Comparison of ENCODE assay signal across 8 cellular contexts in the genomic region with DNA sequence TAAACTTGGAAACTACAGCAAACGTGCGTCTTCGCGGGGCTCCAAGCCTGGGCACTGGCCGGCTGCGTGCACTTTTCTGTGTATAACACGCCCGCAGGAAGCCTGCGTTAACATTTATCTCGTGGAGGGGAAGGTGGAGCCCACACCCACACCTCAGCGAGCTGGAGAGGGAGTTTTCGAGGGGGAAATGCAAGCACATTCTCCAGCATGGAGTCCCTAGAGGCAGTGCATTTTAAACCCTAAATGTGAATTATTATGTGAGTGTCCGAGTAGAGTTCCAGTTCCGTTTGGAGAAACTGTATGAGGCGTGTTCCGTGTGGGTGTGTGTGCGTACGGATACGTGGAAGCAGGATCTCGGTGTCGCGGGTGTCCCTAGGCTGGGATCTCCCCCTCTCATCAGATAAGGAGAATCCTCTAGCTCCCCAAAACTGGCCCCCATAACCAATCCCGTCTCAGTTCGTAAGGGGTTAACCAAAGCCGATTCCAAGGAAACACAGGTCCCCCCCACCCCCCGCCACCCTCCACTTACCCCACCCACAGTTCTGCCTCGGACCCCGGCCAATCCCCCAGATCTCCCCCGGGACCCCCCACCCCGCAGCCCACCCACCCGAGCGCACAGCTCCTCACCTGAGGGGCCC. TPM values are rescaled to one million over a fixed set of nuclear protein-coding genes. Genes with fewer than 3 reads are reported as not detected.
DNase-seq lines count a peak whose midpoint lies in the region; ATAC-seq and TF ChIP-seq lines count a peak whose summit lies in the region.

No MANE protein-coding gene starts in this region.

- H3K4me3 ChIP-seq in MG63 = peak overlapping the region; percentile 74
- peak overlapping the region; percentile 70 to 74 for H3K4me3 ChIP-seq in esophagus (ENCODE audit: low read depth in 1 of 2, low read length in 2 of 2)
- peak overlapping the region; percentile 77 for H3K4me3 ChIP-seq in naive thymus-derived CD4-positive, alpha-beta T cell (ENCODE audit: low read length)
- peak overlapping the region; percentile 77 for H3K4me3 ChIP-seq in upper lobe of right lung

- ATAC-seq in activated CD8-positive, alpha-beta T cell treated with anti-CD3 and anti-CD28 coated beads for 36 hours = no peak
- ATAC-seq in naive thymus-derived CD4-positive, alpha-beta T cell = peak; percentile 26
- ATAC-seq in upper lobe of right lung (no peak), GM21737 (IDR thresholded peaks at IDR 0.05; ENCODE audit: unreplicated experiment) (no peak)

- H3K4me3 Mint-ChIP-seq in activated CD8-positive, alpha-beta T cell treated with anti-CD3 and anti-CD28 coated beads for 36 hours = peak overlapping the region; percentile 94
- peak overlapping the region; percentile 91 to 99 (median 95) for H3K4me3 Mint-ChIP-seq in naive thymus-derived CD4-positive, alpha-beta T cell

- H3K36me3 ChIP-seq in ES-I3 (ENCODE audit: insufficient read depth, low read length) (no peaks in the 10 kb centered on the region), MG63 (peaks cover 19% of the 10 kb centered on the region), esophagus (ENCODE audit: control insufficient read depth in 2 of 2, insufficient read depth in 2 of 2, low read length in 1 of 2) (no peaks in the 10 kb centered on the region), upper lobe of right lung (no peaks in the 10 kb centered on the region)
- peaks cover 0 to 21% (median 0%) of the 10 kb centered on the region in 3 experiments for H3K36me3 ChIP-seq in naive thymus-derived CD4-positive, alpha-beta T cell (ENCODE audit: control insufficient read depth in 2 of 3, insufficient read depth in 3 of 3, low read length in 3 of 3)

- H3K27ac Mint-ChIP-seq in activated CD8-positive, alpha-beta T cell treated with anti-CD3 and anti-CD28 coated beads for 36 hours = peak overlapping the region; percentile 90
- peak overlapping the region; percentile 84 to 96 (median 88) for H3K27ac Mint-ChIP-seq in naive thymus-derived CD4-positive, alpha-beta T cell

- H3K4me1 ChIP-seq in ES-I3 (ENCODE audit: insufficient read depth, low read length) (peaks cover 2% of the 10 kb centered on the region), esophagus (ENCODE audit: control insufficient read depth in 2 of 2, insufficient read depth in 2 of 2, low read length in 1 of 2) (no peaks in the 10 kb centered on the region), upper lobe of right lung (peaks cover 17% of the 10 kb centered on the region)
- H3K4me1 ChIP-seq in naive thymus-derived CD4-positive, alpha-beta T cell (ENCODE audit: control insufficient read depth in 2 of 2, insufficient read depth in 2 of 2, low read length in 2 of 2) = peaks cover 11 to 18% of the 10 kb centered on the region in 2 donors

- CTCF ChIA-PET in activated CD8-positive, alpha-beta T cell treated with anti-CD3 and anti-CD28 coated beads for 36 hours (lab: Charles Lee) = interaction anchor here (1.4 to 6.3 kb wide), 3 partner anchors 202 to 220 kb away, joined by 3 to 65 read pairs (median 3); no protein-coding TSS in a partner anchor
- CTCF ChIA-PET in naive thymus-derived CD4-positive, alpha-beta T cell (lab: Charles Lee) = interaction anchor here (1.1 kb wide), 1 partner anchor 397 kb away, joined by 3 read pairs; the partner anchor contains the start of gene VPS50

- H3K27me3 ChIP-seq in MG63 (no peaks in the 10 kb centered on the region), esophagus (ENCODE audit: control insufficient read depth in 1 of 2, insufficient read depth in 2 of 2, low read length in 2 of 2) (no peaks in the 10 kb centered on the region), upper lobe of right lung (no peaks in the 10 kb centered on the region)
- no peaks in the 10 kb centered on the region for H3K27me3 ChIP-seq in naive thymus-derived CD4-positive, alpha-beta T cell (ENCODE audit: control insufficient read depth in 2 of 2, insufficient read depth in 2 of 2, low read length in 2 of 2)

- peak; percentile 21 for DNase-seq in MG63
- DNase-seq in activated CD8-positive, alpha-beta T cell treated with anti-CD3 and anti-CD28 coated beads for 36 hours = peak; percentile 62
- DNase-seq in naive thymus-derived CD4-positive, alpha-beta T cell = peak; percentile 10 to 56 (median 42)
- peak; percentile 67 for DNase-seq in upper lobe of right lung
- no peak for DNase-seq in putamen (ENCODE audit: low spot score)

- no peaks in the 10 kb centered on the region for H3K9me3 Mint-ChIP-seq in activated CD8-positive, alpha-beta T cell treated with anti-CD3 and anti-CD28 coated beads for 36 hours
- H3K9me3 Mint-ChIP-seq in naive thymus-derived CD4-positive, alpha-beta T cell = peaks cover 0 to 5% (median 0%) of the 10 kb centered on the region in 11 donors

- peak overlapping the region; percentile 70; the same call in 1 of the 2 replicates for H3K9ac ChIP-seq in ES-I3 (ENCODE audit: low read depth, low read length)

- H3K27ac ChIP-seq in esophagus (ENCODE audit: low read depth in 2 of 2, low read length in 1 of 2) = peak overlapping the region; percentile 72 to 95
- H3K27ac ChIP-seq in naive thymus-derived CD4-positive, alpha-beta T cell (ENCODE audit: low read depth, low read length) = peak overlapping the region; percentile 73
- H3K27ac ChIP-seq in upper lobe of right lung = peak overlapping the region; percentile 85

- peaks cover 32% of the 10 kb centered on the region for H3K36me3 Mint-ChIP-seq in activated CD8-positive, alpha-beta T cell treated with anti-CD3 and anti-CD28 coated beads for 36 hours (ENCODE audit: low read depth)
- peaks cover 0 to 27% (median 0%) of the 10 kb centered on the region in 5 donors for H3K36me3 Mint-ChIP-seq in naive thymus-derived CD4-positive, alpha-beta T cell

- intact Hi-C loops in activated CD8-positive, alpha-beta T cell treated with anti-CD3 and anti-CD28 coated beads for 36 hours (cut with micrococcal nuclease) = no loop called here
- intact Hi-C loops in naive thymus-derived CD4-positive, alpha-beta T cell (cut with micrococcal nuclease) = loop anchor here (1.0 to 10.0 kb wide), 12 partner anchors 19 to 1679 kb away; partner anchors contain the start of genes AKAP9 (in 2 of the 2), SAMD9L (in 2 of the 2), BET1 (in 1 of the 2) and CYP51A1 (in 1 of the 2)
- intact Hi-C loops in upper lobe of right lung (cut with DNase I) = loop anchor here (10.0 kb wide), 2 partner anchors 121 to 211 kb away; no protein-coding TSS in a partner anchor

- H3K9me3 ChIP-seq in ES-I3 (ENCODE audit: control insufficient read depth, insufficient read depth, low read length) (no peaks in the 10 kb centered on the region), MG63 (no peaks in the 10 kb centered on the region), esophagus (ENCODE audit: control insufficient read depth in 2 of 2, insufficient read depth in 1 of 2, low read depth in 1 of 2, low read length in 1 of 2) (no peaks in the 10 kb centered on the region), upper lobe of right lung (no peaks in the 10 kb centered on the region)
- H3K9me3 ChIP-seq in naive thymus-derived CD4-positive, alpha-beta T cell (ENCODE audit: control insufficient read depth in 2 of 3, low read length in 3 of 3) = no peaks in the 10 kb centered on the region

- H3K4me1 Mint-ChIP-seq in activated CD8-positive, alpha-beta T cell treated with anti-CD3 and anti-CD28 coated beads for 36 hours (ENCODE audit: low read depth) = peaks cover 24% of the 10 kb centered on the region
- peaks cover 12 to 41% (median 35%) of the 10 kb centered on the region in 7 donors for H3K4me1 Mint-ChIP-seq in naive thymus-derived CD4-positive, alpha-beta T cell

- TF ChIP-seq CTCF in activated CD8-positive, alpha-beta T cell treated with anti-CD3 and anti-CD28 coated beads for 36 hours (IDR thresholded peaks at IDR 0.05) = no peak
- TF ChIP-seq CTCF in upper lobe of right lung (IDR thresholded peaks at IDR 0.05) = no peak

- POLR2A ChIA-PET in activated CD8-positive, alpha-beta T cell treated with anti-CD3 and anti-CD28 coated beads for 36 hours (lab: Charles Lee) = interaction anchor here (0.6 to 4.4 kb wide), 14 partner anchors 8 to 204 kb away, joined by 3 to 52 read pairs (median 5); no protein-coding TSS in a partner anchor
- POLR2A ChIA-PET in naive thymus-derived CD4-positive, alpha-beta T cell (lab: Charles Lee) = interaction anchor here (0.6 to 1.1 kb wide), 4 partner anchors 9 to 216 kb away, joined by 3 to 5 read pairs (median 4); no protein-coding TSS in a partner anchor

- WGBS in esophagus, 2 donors = 1% methylated on average over 30 to 32 of the region's 32 CpGs

- H3K27me3 Mint-ChIP-seq in activated CD8-positive, alpha-beta T cell treated with anti-CD3 and anti-CD28 coated beads for 36 hours = peaks cover 9% of the 10 kb centered on the region
- peaks cover 0 to 33% (median 0%) of the 10 kb centered on the region in 5 donors for H3K27me3 Mint-ChIP-seq in naive thymus-derived CD4-positive, alpha-beta T cell

RNA-seq across cellular contexts. Expression of gene CDK6, which starts 0.4 kb away (rescaled TPM):
- 30.7 and 38.1 TPM in 2 replicates for total RNA-seq in MG63 (2014; rRNA removed; shearing (Covaris generic); ENCODE audit: low replicate concordance)
- total RNA-seq in activated CD8-positive, alpha-beta T cell treated with anti-CD3 and anti-CD28 coated beads for 36 hours = 100 to 1,000 TPM; 130 to 138 TPM
- polyA plus RNA-seq in esophagus = 1 to 10 TPM; 1.4 to 2.2 TPM
- total RNA-seq in naive thymus-derived CD4-positive, alpha-beta T cell = 100 to 1,000 TPM in 1 of 5 experiments, 10 to 100 TPM in 4; 15.8 to 156 (median 61.9) TPM
- polyA plus RNA-seq in naive thymus-derived CD4-positive, alpha-beta T cell = 10 to 100 TPM; 30.0 to 36.8 TPM
- total RNA-seq in upper lobe of right lung = 22.4 TPM
